In the genomic region with DNA sequence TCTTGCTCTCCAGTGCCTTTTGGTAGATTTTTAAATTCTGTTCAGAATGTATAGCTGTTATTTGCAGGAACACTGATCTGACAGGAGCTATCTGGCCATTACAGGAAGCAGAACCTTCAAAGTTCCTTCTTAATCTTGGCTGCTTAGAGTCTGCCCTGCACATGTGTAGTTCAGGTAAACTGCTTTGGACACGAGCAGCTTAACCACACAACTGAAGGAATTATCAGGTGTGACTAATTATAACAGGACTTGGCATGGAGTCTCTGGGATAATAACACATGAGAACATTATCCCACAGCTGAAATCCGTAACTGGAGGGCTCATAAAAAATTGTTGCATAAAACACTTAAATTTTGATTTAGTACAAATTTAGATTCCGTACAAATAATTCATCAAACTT, we compare ENCODE assay signal across 16 cellular contexts.
"Had no signal": no experiment of that assay in that cellular context is flagged by ENCODE, and none has a peak within 500 bp of the region (broad histone marks: within the 10 kb centered on the region; RNA-seq: fewer than 3 reads in every experiment).

No MANE protein-coding gene starts in this region.

- H3K27me3 ChIP-seq: gastrocnemius medialis, left lung, upper lobe of left lung had no signal

- H3K36me3 ChIP-seq: gastrocnemius medialis, prostate gland, upper lobe of left lung had no signal

- H3K27ac Mint-ChIP-seq: activated naive CD4-positive, alpha-beta T cell treated with anti-CD3 and anti-CD28 coated beads, Interleukin-2, amount 50 U/mL, for 72 hours; T-helper 17 cell had no signal

- H3K4me1 ChIP-seq: gastrocnemius medialis, left lung, prostate gland, upper lobe of left lung had no signal

- H3K9me3 ChIP-seq: gastrocnemius medialis, left lung, prostate gland, upper lobe of left lung had no signal

- H3K4me1 Mint-ChIP-seq: stimulated activated naive CD8-positive, alpha-beta T cell treated with anti-CD3 and anti-CD28 coated beads, Interleukin-15, amount 100 ng/mL, for 72 hours had no signal

- H3K4me3 Mint-ChIP-seq: stimulated activated naive CD8-positive, alpha-beta T cell treated with anti-CD3 and anti-CD28 coated beads, Interleukin-15, amount 100 ng/mL, for 72 hours; T-helper 17 cell had no signal

- H3K27me3 Mint-ChIP-seq: stimulated activated naive CD8-positive, alpha-beta T cell treated with anti-CD3 and anti-CD28 coated beads, Interleukin-15, amount 100 ng/mL, for 72 hours; T-helper 17 cell had no signal

- DNase-seq: activated CD4-positive, CD25-positive, alpha-beta regulatory T cell treated with anti-CD3 and anti-CD28 coated beads, Interleukin-2, amount 50 U/mL, for 72 hours; activated CD8-positive, alpha-beta memory T cell treated with anti-CD3 and anti-CD28 coated beads for 24 hours; activated CD8-positive, alpha-beta memory T cell treated with anti-CD3 and anti-CD28 coated beads, Interleukin-2, amount 50 U/mL, for 48 hours; activated gamma-delta T cell; effector memory CD4-positive, alpha-beta T cell; gastrocnemius medialis; head of caudate nucleus; left lung; right cardiac atrium; stimulated activated CD4-positive, alpha-beta T cell treated with anti-CD3 and anti-CD28 coated beads, Interleukin-2, amount 100 ng/mL, for 48 hours; stimulated activated naive CD8-positive, alpha-beta T cell treated with anti-CD3 and anti-CD28 coated beads, Interleukin-15, amount 100 ng/mL, for 72 hours; T-helper 17 cell; upper lobe of left lung had no signal

- H3K4me3 ChIP-seq: gastrocnemius medialis, left lung, prostate gland, upper lobe of left lung had no signal

- H3K27ac ChIP-seq: gastrocnemius medialis, left lung, prostate gland, upper lobe of left lung, VCaP had no signal

- ATAC-seq: activated naive CD4-positive, alpha-beta T cell treated with anti-CD3 and anti-CD28 coated beads, Interleukin-2, amount 50 U/mL, for 72 hours; gastrocnemius medialis; left lung; right cardiac atrium; stimulated activated naive CD8-positive, alpha-beta T cell treated with anti-CD3 and anti-CD28 coated beads, Interleukin-15, amount 100 ng/mL, for 72 hours; T-helper 17 cell had no signal
